In genomic region chr11:119405448-119405847, GRCh38 we compare ENCODE assay signal across 6 cellular contexts. TPM values are rescaled to one million over a fixed set of nuclear protein-coding genes. Genes with fewer than 3 reads are reported as not detected.
"Had no signal": no experiment of that assay in that cellular context is flagged by ENCODE, and none has a peak within 500 bp of the region (broad histone marks: within the 10 kb centered on the region; RNA-seq: fewer than 3 reads in every experiment).

No MANE protein-coding gene starts in this region.

RNA-seq across cellular contexts. Expression of gene THY1, which starts 17.5 kb away (rescaled TPM):
- total RNA-seq: HepG2, HT1080 had no signal
- polyA plus RNA-seq: HepG2, IgD-negative memory B cell had no signal

RNA-seq across cellular contexts. Expression of gene USP2, which starts 24.0 kb away (rescaled TPM):
- polyA plus RNA-seq: IgD-negative memory B cell had no signal

RNA-seq across cellular contexts. Expression of gene MFRP, which starts 58.9 kb away (rescaled TPM):
- total RNA-seq: H4, H7, HepG2, HFFc6, HT1080 had no signal
- polyA plus RNA-seq: HepG2, IgD-negative memory B cell had no signal
